10 cellular contexts compared by ENCODE assay signal in genomic region chr6:113352029-113352801, GRCh38.
A peak's percentile ranks its signal among the peaks of the same experiment; 100 is the strongest.
DNase-seq lines count a peak whose midpoint lies in the region; ATAC-seq and TF ChIP-seq lines count a peak whose summit lies in the region.
"Had no signal": no experiment of that assay in that cellular context is flagged by ENCODE, and none has a peak within 500 bp of the region (broad histone marks: within the 10 kb centered on the region; RNA-seq: fewer than 3 reads in every experiment).

No MANE protein-coding gene starts in this region.

- H3K36me3 Mint-ChIP-seq in WTC11: no peaks in the 10 kb centered on the region

- POLR2A ChIA-PET in WTC11 (lab: Charles Lee): no interaction called here

- DNase-seq in WTC11 (ENCODE audit: low spot score): no peak
- DNase-seq in islet precursor cell: peak; percentile 60
- DNase-seq in MV-4-11 (lab: John Stamatoyannopoulos, UW): no peak
- DNase-seq in retina: no peak
- DNase-seq in NCI-H2171 (lab: John Stamatoyannopoulos, UW): no peak
- DNase-seq: NCI-H187 had no signal

- peak; percentile 44 for ATAC-seq in HG03342 (IDR thresholded peaks at IDR 0.05; ENCODE audit: unreplicated experiment)
- no peak for ATAC-seq in WTC11
- no peak for ATAC-seq in HG03175 (IDR thresholded peaks at IDR 0.05; ENCODE audit: unreplicated experiment)

- no peaks in the 10 kb centered on the region for H3K9me3 Mint-ChIP-seq in WTC11

- H3K27me3 Mint-ChIP-seq in WTC11 (ENCODE audit: low read depth): no peaks in the 10 kb centered on the region

- no peak for TF ChIP-seq CTCF in 22Rv1 (IDR thresholded peaks at IDR 0.05)
- no peak for TF ChIP-seq CTCF in WTC11 (IDR thresholded peaks at IDR 0.05)

- no peaks in the 10 kb centered on the region for H3K4me1 Mint-ChIP-seq in WTC11
- H3K4me1 Mint-ChIP-seq: B cell had no signal

- H3K4me3 Mint-ChIP-seq in WTC11: no peak overlapping the region
- H3K4me3 Mint-ChIP-seq: B cell had no signal

- no peak overlapping the region for H3K27ac Mint-ChIP-seq in WTC11
- H3K27ac Mint-ChIP-seq: B cell had no signal

- H3K27ac ChIP-seq in 22Rv1: peak overlapping the region; percentile 24; the same call in 1 of the 2 replicates

- CTCF ChIA-PET in WTC11 (lab: Charles Lee): no interaction called here

TF ChIP-seq in WTC11, 78 proteins besides CTCF, POLR2A, EP300 and RAD21:
- TF ChIP-seq GABPB1 (CRISPR knock-in tag; IDR thresholded peaks at IDR 0.05) (peak; percentile 75), CBFB (CRISPR knock-in tag; IDR thresholded peaks at IDR 0.05; ENCODE audit: low read depth) (no peak), CREM (CRISPR knock-in tag; IDR thresholded peaks at IDR 0.05) (no peak), ZBTB43 (CRISPR knock-in tag; IDR thresholded peaks at IDR 0.05) (no peak), SP1 (CRISPR knock-in tag; conservative IDR thresholded peaks at IDR 0.05) (no peak)
- TF ChIP-seq, protein P1, sequence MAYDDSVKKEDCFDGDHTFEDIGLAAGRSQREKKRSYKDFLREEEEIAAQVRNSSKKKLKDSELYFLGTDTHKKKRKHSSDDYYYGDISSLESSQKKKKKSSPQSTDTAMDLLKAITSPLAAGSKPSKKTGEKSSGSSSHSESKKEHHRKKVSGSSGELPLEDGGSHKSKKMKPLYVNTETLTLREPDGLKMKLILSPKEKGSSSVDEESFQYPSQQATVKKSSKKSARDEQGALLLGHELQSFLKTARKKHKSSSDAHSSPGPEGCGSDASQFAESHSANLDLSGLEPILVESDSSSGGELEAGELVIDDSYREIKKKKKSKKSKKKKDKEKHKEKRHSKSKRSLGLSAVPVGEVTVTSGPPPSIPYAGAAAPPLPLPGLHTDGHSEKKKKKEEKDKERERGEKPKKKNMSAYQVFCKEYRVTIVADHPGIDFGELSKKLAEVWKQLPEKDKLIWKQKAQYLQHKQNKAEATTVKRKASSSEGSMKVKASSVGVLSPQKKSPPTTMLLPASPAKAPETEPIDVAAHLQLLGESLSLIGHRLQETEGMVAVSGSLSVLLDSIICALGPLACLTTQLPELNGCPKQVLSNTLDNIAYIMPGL (CRISPR knock-in tag; IDR thresholded peaks at IDR 0.05): no peak
TF ChIP-seq in WTC11: peak in this region for 1.
